Comparison of ENCODE assay signal across 18 cellular contexts in the genomic region with DNA sequence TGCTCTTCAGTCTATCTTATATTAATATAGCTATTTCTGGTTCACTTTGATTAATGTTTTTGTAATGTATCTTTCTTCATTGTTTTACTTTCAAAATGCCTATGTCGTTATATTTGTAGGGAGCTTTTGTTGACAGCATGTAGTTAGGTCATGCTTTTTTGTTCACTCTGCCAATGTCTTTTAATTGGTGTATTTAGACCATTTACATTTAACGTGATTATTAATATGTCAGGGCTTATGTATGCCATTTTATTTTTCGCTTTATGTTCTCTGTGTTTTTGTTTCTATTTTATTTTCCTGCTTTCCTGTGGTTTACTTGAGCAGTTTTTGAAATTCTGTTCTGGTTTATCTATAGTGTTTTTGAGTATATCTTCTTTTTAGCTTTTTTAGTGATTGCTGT. TPM values are rescaled to one million over a fixed set of nuclear protein-coding genes. Genes with fewer than 3 reads are reported as not detected.
DNase-seq lines count a peak whose midpoint lies in the region; ATAC-seq and TF ChIP-seq lines count a peak whose summit lies in the region.
"Had no signal": no experiment of that assay in that cellular context is flagged by ENCODE, and none has a peak within 500 bp of the region (broad histone marks: within the 10 kb centered on the region; RNA-seq: fewer than 3 reads in every experiment).

No MANE protein-coding gene starts in this region.

- peaks cover 7% of the 10 kb centered on the region for H3K36me3 Mint-ChIP-seq in T-helper 1 cell treated with Interleukin-12 subunit alpha and Interleukin-12 subunit beta and Interleukin-4 antibody, amounts not matched to agents 30 μg/mL and 1 μg/mL, for 36 hours (ENCODE audit: low read depth)
- no peaks in the 10 kb centered on the region for H3K36me3 Mint-ChIP-seq in T-cell
- peaks cover 7% of the 10 kb centered on the region for H3K36me3 Mint-ChIP-seq in central memory CD8-positive, alpha-beta T cell (ENCODE audit: insufficient read depth)
- H3K36me3 Mint-ChIP-seq in GM23338 (ENCODE audit: low read depth), result no peaks in the 10 kb centered on the region

- no peak for TF ChIP-seq CTCF in GM23338 (conservative IDR thresholded peaks at IDR 0.05; ENCODE audit: low read depth in 2 of 2)

- peak overlapping the region; percentile 77 for H3K4me3 Mint-ChIP-seq in T-helper 1 cell treated with Interleukin-12 subunit alpha and Interleukin-12 subunit beta and Interleukin-4 antibody, amounts not matched to agents 30 μg/mL and 1 μg/mL, for 36 hours
- H3K4me3 Mint-ChIP-seq in T-cell, result peak overlapping the region; percentile 72 to 85 (median 81)
- H3K4me3 Mint-ChIP-seq in central memory CD8-positive, alpha-beta T cell, result peak overlapping the region; percentile 79
- H3K4me3 Mint-ChIP-seq in GM23338, result no peak overlapping the region
- H3K4me3 Mint-ChIP-seq: endodermal cell had no signal

- POLR2A ChIA-PET in T-cell (lab: Charles Lee), result interaction anchor here (0.6 to 2.9 kb wide), 11 partner anchors 12 to 395 kb away, joined by 3 to 11 read pairs (median 3); a partner anchor contains a TSS

- DNase-seq in T-helper 1 cell, result no peak
- DNase-seq in T-cell, result no peak
- DNase-seq in central memory CD8-positive, alpha-beta T cell (ENCODE audit: low spot score in 2 of 2), result no peak
- DNase-seq in GM23338 (ENCODE audit: low spot score), result no peak
- DNase-seq: activated CD8-positive, alpha-beta memory T cell treated with anti-CD3 and anti-CD28 coated beads for 24 hours; body of pancreas; endodermal cell; HFFc6; MG63; NCI-H82; PC-3; SHP77 treated with DMSO at 0.1 percent for 48 hours; stimulated activated CD4-positive, alpha-beta T cell treated with anti-CD3 and anti-CD28 coated beads, Interleukin-4, amount 100 ng/mL, for 4 hours had no signal

- H3K4me2 ChIP-seq in GM23338, result no peak overlapping the region

- peak overlapping the region; percentile 94 for H3K27ac Mint-ChIP-seq in T-helper 1 cell treated with Interleukin-12 subunit alpha and Interleukin-12 subunit beta and Interleukin-4 antibody, amounts not matched to agents 30 μg/mL and 1 μg/mL, for 36 hours
- peak overlapping the region; percentile 98 to 99 for H3K27ac Mint-ChIP-seq in T-cell
- H3K27ac Mint-ChIP-seq in central memory CD8-positive, alpha-beta T cell (ENCODE audit: low read depth), result peak overlapping the region; percentile 97
- H3K27ac Mint-ChIP-seq in GM23338, result no peak overlapping the region
- H3K27ac Mint-ChIP-seq: endodermal cell, HFFc6 had no signal

- no peaks in the 10 kb centered on the region for H3K79me2 ChIP-seq in GM23338 (replicated peaks; ENCODE audit: insufficient read depth)

- no peaks in the 10 kb centered on the region for H3K4me1 ChIP-seq in GM23338 (ENCODE audit: insufficient read depth)
- H3K4me1 ChIP-seq: body of pancreas had no signal

- no peak overlapping the region for H3K4me3 ChIP-seq in GM23338
- H3K4me3 ChIP-seq: body of pancreas, MG63 had no signal

- H2AFZ ChIP-seq in GM23338, result no peak overlapping the region

- H3K27me3 Mint-ChIP-seq in T-helper 1 cell treated with Interleukin-12 subunit alpha and Interleukin-12 subunit beta and Interleukin-4 antibody, amounts not matched to agents 30 μg/mL and 1 μg/mL, for 36 hours (ENCODE audit: low read depth), result no peaks in the 10 kb centered on the region
- H3K27me3 Mint-ChIP-seq in T-cell, result no peaks in the 10 kb centered on the region
- H3K27me3 Mint-ChIP-seq in central memory CD8-positive, alpha-beta T cell, result no peaks in the 10 kb centered on the region
- no peaks in the 10 kb centered on the region for H3K27me3 Mint-ChIP-seq in GM23338 (ENCODE audit: insufficient read depth, low read depth, poor library complexity)

- H4K20me1 ChIP-seq in GM23338 (replicated peaks; ENCODE audit: insufficient read depth), result no peaks in the 10 kb centered on the region

- no peaks in the 10 kb centered on the region for H3K9me2 ChIP-seq in GM23338 (ENCODE audit: insufficient read depth)

- peaks cover 57% of the 10 kb centered on the region for H3K4me1 Mint-ChIP-seq in T-helper 1 cell treated with Interleukin-12 subunit alpha and Interleukin-12 subunit beta and Interleukin-4 antibody, amounts not matched to agents 30 μg/mL and 1 μg/mL, for 36 hours (ENCODE audit: low read depth)
- peaks cover 71 to 83% (median 77%) of the 10 kb centered on the region in 3 donors for H3K4me1 Mint-ChIP-seq in T-cell
- H3K4me1 Mint-ChIP-seq in central memory CD8-positive, alpha-beta T cell, result peaks cover 48% of the 10 kb centered on the region
- no peaks in the 10 kb centered on the region for H3K4me1 Mint-ChIP-seq in GM23338

- no peaks in the 10 kb centered on the region for H3K9me3 Mint-ChIP-seq in T-helper 1 cell treated with Interleukin-12 subunit alpha and Interleukin-12 subunit beta and Interleukin-4 antibody, amounts not matched to agents 30 μg/mL and 1 μg/mL, for 36 hours
- peaks cover 0 to 4% (median 0%) of the 10 kb centered on the region in 3 donors for H3K9me3 Mint-ChIP-seq in T-cell
- H3K9me3 Mint-ChIP-seq in central memory CD8-positive, alpha-beta T cell, result no peaks in the 10 kb centered on the region
- no peaks in the 10 kb centered on the region for H3K9me3 Mint-ChIP-seq in GM23338
- H3K9me3 Mint-ChIP-seq: endodermal cell, HFFc6 had no signal

- H3K27me3 ChIP-seq in GM23338 (ENCODE audit: insufficient read depth), result no peaks in the 10 kb centered on the region
- H3K27me3 ChIP-seq: body of pancreas had no signal

- CTCF ChIA-PET in T-cell (lab: Charles Lee), result interaction anchor here (0.7 to 3.0 kb wide), 8 partner anchors 10 to 122 kb away, joined by 3 to 13 read pairs (median 3); a partner anchor contains a TSS

- H3F3A ChIP-seq in GM23338 (replicated peaks; ENCODE audit: low read depth), result no peaks in the 10 kb centered on the region

- ATAC-seq in T-cell (replicated peaks in 1 of 4) (no peak), GM23338 (no peak), GM21526 (IDR thresholded peaks at IDR 0.05; ENCODE audit: low FRiP score, unreplicated experiment) (no peak)
- no peak for ATAC-seq in central memory CD8-positive, alpha-beta T cell (replicated peaks; ENCODE audit: extremely low read depth, poor library complexity, severe bottlenecking)
- ATAC-seq: body of pancreas, left lobe of liver, PC-3 had no signal

- H3K36me3 ChIP-seq in GM23338 (ENCODE audit: insufficient read depth), result no peaks in the 10 kb centered on the region
- H3K36me3 ChIP-seq: MG63 had no signal

- H3K27ac ChIP-seq in GM23338 (ENCODE audit: low read depth), result no peak overlapping the region
- H3K27ac ChIP-seq: 22Rv1, body of pancreas had no signal

TF ChIP-seq in GM23338, 12 proteins besides CTCF, POLR2A, EP300 and RAD21 (continues in another document):
- TF ChIP-seq ZNF331 (CRISPR knock-in tag; IDR thresholded peaks at IDR 0.05; ENCODE audit: low read depth), result no peak

RNA-seq across cellular contexts. Expression of a gene that starts 10.8 kb away (rescaled TPM):
- not detected for total RNA-seq in T-cell
- total RNA-seq in GM23338 (2014; rRNA removed; shearing (Covaris generic)), result not detected in 2 replicates
- not detected in 2 replicates for polyA plus RNA-seq in GM23338 (2016; fragmentation: Nextera tagmentation; extraction: Ambion mirVana)
- total RNA-seq: body of pancreas, endodermal cell, HFFc6, left lobe of liver, mononuclear cell, PC-3 had no signal

RNA-seq across cellular contexts. Expression of a gene that starts 12.6 kb away (rescaled TPM):
- 10 to 100 TPM in 3 of 5 donors, 1 to 10 TPM in 2; 5.7 to 14.9 (median 13.1) TPM for total RNA-seq in T-cell
- 9.7 and 11.6 TPM in 2 replicates for total RNA-seq in GM23338 (2014; rRNA removed; shearing (Covaris generic))
- polyA plus RNA-seq in GM23338 (2016; fragmentation: Nextera tagmentation; extraction: Ambion mirVana), result 31.7 and 34.4 TPM in 2 replicates

RNA-seq across cellular contexts. Expression of a gene that starts 25.3 kb away (rescaled TPM):
- total RNA-seq in T-cell, result 100 to 1,000 TPM; 286 to 466 (median 338) TPM
- total RNA-seq in GM23338 (2014; rRNA removed; shearing (Covaris generic)), result not detected in 2 replicates
- polyA plus RNA-seq in GM23338 (2016; fragmentation: Nextera tagmentation; extraction: Ambion mirVana), result 0.08 TPM in 1 of 2 replicates, not detected in the other
- total RNA-seq: HFFc6 had no signal

RNA-seq across cellular contexts. Expression of a gene that starts 46.5 kb away (rescaled TPM):
- 1 to 10 TPM; 2.2 to 4.6 (median 3.2) TPM for total RNA-seq in T-cell
- 0.49 and 3.4 TPM in 2 replicates for total RNA-seq in GM23338 (2014; rRNA removed; shearing (Covaris generic))
- 0.07 TPM in 1 of 2 replicates, not detected in the other for polyA plus RNA-seq in GM23338 (2016; fragmentation: Nextera tagmentation; extraction: Ambion mirVana)

Comparison
In these comparisons a context has a peak if more than half of its experiments do, and no peak if none do; other contexts are left out.
1. RNA of a gene that starts 25.3 kb away (total RNA-seq): 286 to 466 TPM in T-cell; not detected in GM23338; every median in the first group is over 100 times any median in the second.